Comparison of ENCODE assay signal across 26 cellular contexts in genomic region chr9:83927591-83927990, GRCh38. TPM values are rescaled to one million over a fixed set of nuclear protein-coding genes. Genes with fewer than 3 reads are reported as not detected.
DNase-seq lines count a peak whose midpoint lies in the region; ATAC-seq, FAIRE-seq and TF ChIP-seq lines count a peak whose summit lies in the region.
"Had no signal": no experiment of that assay in that cellular context is flagged by ENCODE, and none has a peak within 500 bp of the region (broad histone marks: within the 10 kb centered on the region; RNA-seq: fewer than 3 reads in every experiment).

No MANE protein-coding gene starts in this region.

- H4K91ac ChIP-seq in IMR-90 (ENCODE audit: insufficient read depth, low read depth, low read length) = no peak overlapping the region

- no peaks in the 10 kb centered on the region for H3K79me2 ChIP-seq in K562 (ENCODE audit: control insufficient read depth, insufficient read depth, low read length)

- no peak for TF ChIP-seq EP300 in K562 (IDR thresholded peaks at IDR 0.05; ENCODE audit: low read length)

- no peaks in the 10 kb centered on the region for H3K27me3 Mint-ChIP-seq in progenitor cell of endocrine pancreas
- H3K27me3 Mint-ChIP-seq: CD4-positive, CD25-positive, alpha-beta regulatory T cell had no signal

- no peak for TF ChIP-seq POLR2A in IMR-90 (IDR thresholded peaks at IDR 0.05; ENCODE audit: low read depth, low read length)
- TF ChIP-seq POLR2A in K562 (conservative IDR thresholded peaks at IDR 0.05) = no peak

- no peak overlapping the region for H3K4me2 ChIP-seq in IMR-90 (ENCODE audit: low read depth, low read length)
- no peak overlapping the region for H3K4me2 ChIP-seq in K562 (ENCODE audit: insufficient read depth, low read length)
- H3K4me2 ChIP-seq: BLaER1 had no signal

- H4K8ac ChIP-seq in IMR-90 (ENCODE audit: low read depth in 2 of 2, low read length in 2 of 2) = no peak overlapping the region

- TF ChIP-seq CTCF in IMR-90 (conservative IDR thresholded peaks at IDR 0.05; ENCODE audit: low read depth, low read length) (no peak), K562 (IDR thresholded peaks at IDR 0.05 in 2 of 3, conservative IDR thresholded peaks at IDR 0.05 in 1 of 3; ENCODE audit: insufficient read depth in 2 of 3, low read depth in 1 of 3, low read length in 3 of 3) (no peak), progenitor cell of endocrine pancreas (IDR thresholded peaks at IDR 0.05; ENCODE audit: unreplicated experiment) (no peak)

- WGBS in IMR-90 (ENCODE audit: extremely low coverage in 2 of 2, insufficient read length in 1 of 2), 2 experiments = 100% methylated on average over 1 of the region's 1 CpG
- WGBS in K562 (ENCODE audit: insufficient coverage, low coverage, missing lambda C conversion rate) = 13% methylated on average over 1 of the region's 1 CpG

- POLR2A ChIA-PET in IMR-90 (lab: Charles Lee; ENCODE audit: unreplicated experiment) = no interaction called here
- POLR2A ChIA-PET in K562 (lab: Yijun Ruan, JAX) = no interaction called here
- POLR2A ChIA-PET in HEK293T (lab: Yijun Ruan, JAX) = no interaction called here

- BruUV-seq in IMR-90 (replicated peaks; lab: Mats Ljungman, UMichigan) (no TSS peak), K562 (replicated peaks; lab: Mats Ljungman, UMichigan) (no TSS peak)

- H4K5ac ChIP-seq in IMR-90 (ENCODE audit: low read depth, low read length) = no peak overlapping the region

- H3K4me1 ChIP-seq in IMR-90 (ENCODE audit: control insufficient read depth, insufficient read depth, low read length) (no peaks in the 10 kb centered on the region), K562 (replicated peaks in 1 of 2; ENCODE audit: control insufficient read depth in 2 of 2, insufficient read depth in 2 of 2, low read length in 2 of 2) (no peaks in the 10 kb centered on the region; a peak in 1 of 5 replicates)
- H3K4me1 ChIP-seq: BE2C had no signal

- H3K9me3 ChIP-seq in IMR-90 (ENCODE audit: control insufficient read depth, insufficient read depth, low read length) (no peaks in the 10 kb centered on the region), K562 (replicated peaks; ENCODE audit: control insufficient read depth, insufficient read depth, low read depth, low read length) (no peaks in the 10 kb centered on the region)
- H3K9me3 ChIP-seq: BE2C, BLaER1 had no signal

- H3K56ac ChIP-seq in IMR-90 (ENCODE audit: extremely low read depth, insufficient read depth, low read length) = no peak overlapping the region

- H3K36me3 Mint-ChIP-seq in progenitor cell of endocrine pancreas (ENCODE audit: insufficient read depth) = no peaks in the 10 kb centered on the region
- H3K36me3 Mint-ChIP-seq: CD14-positive monocyte; CD4-positive, alpha-beta memory T cell; CD4-positive, CD25-positive, alpha-beta regulatory T cell; CD8-positive, alpha-beta memory T cell had no signal

- no peak overlapping the region for H2AK9ac ChIP-seq in IMR-90 (replicated peaks; ENCODE audit: low read depth, low read length, poor library complexity)

- no peak for FAIRE-seq in K562 (lab: Jason Lieb, UNC)
- FAIRE-seq: A204.1, GM12878, GM12892, GM18507 had no signal

- H2BK120ac ChIP-seq in IMR-90 (ENCODE audit: low read depth, low read length) = no peak overlapping the region

- ATAC-seq in IMR-90 (ENCODE audit: low read depth) = no peak
- ATAC-seq in K562 = no peak
- ATAC-seq: GM12878 had no signal

- H3K14ac ChIP-seq in IMR-90 (replicated peaks; ENCODE audit: low read depth, low read length) = no peak overlapping the region

- no peak overlapping the region for H2AFZ ChIP-seq in IMR-90 (replicated peaks; ENCODE audit: low read length, poor library complexity)
- H2AFZ ChIP-seq in K562 (ENCODE audit: low read depth, low read length) = no peak overlapping the region

- no peak overlapping the region for H2BK5ac ChIP-seq in IMR-90 (ENCODE audit: low read depth, low read length, poor library complexity, severe bottlenecking)

- H3K4me3 ChIP-seq in IMR-90 (ENCODE audit: insufficient read depth, low read depth, low read length) = no peak overlapping the region
- no peak overlapping the region for H3K4me3 ChIP-seq in K562
- H3K4me3 ChIP-seq: BLaER1, GM12878 had no signal

- H2BK20ac ChIP-seq in IMR-90 (ENCODE audit: low read depth, low read length) = no peak overlapping the region

- H3K9me1 ChIP-seq in IMR-90 (ENCODE audit: insufficient read depth, low read length) (no peaks in the 10 kb centered on the region; the same call in 1 of the 2 replicates), K562 (ENCODE audit: control insufficient read depth, insufficient read depth, low read length) (no peaks in the 10 kb centered on the region)

- H3K36me3 ChIP-seq in IMR-90 (ENCODE audit: control insufficient read depth, insufficient read depth, low read length) (no peaks in the 10 kb centered on the region), K562 (ENCODE audit: control insufficient read depth, insufficient read depth, low read length) (no peaks in the 10 kb centered on the region)
- H3K36me3 ChIP-seq: BE2C, BLaER1 had no signal

- H2AK5ac ChIP-seq in IMR-90 (ENCODE audit: low read depth, low read length) = no peak overlapping the region

- H3K27ac ChIP-seq in IMR-90 (ENCODE audit: insufficient read depth, low read length) (no peak overlapping the region), K562 (ENCODE audit: extremely low read depth, low read depth, low read length) (no peak overlapping the region)
- H3K27ac ChIP-seq: BLaER1 had no signal

- H3K9ac ChIP-seq in IMR-90 (ENCODE audit: low read depth, low read length) (no peak overlapping the region), K562 (ENCODE audit: insufficient read depth in 1 of 2, low read depth in 2 of 2, low read length in 2 of 2) (no peak overlapping the region)
- H3K9ac ChIP-seq: BLaER1 had no signal

- no peak overlapping the region for H3K18ac ChIP-seq in IMR-90 (ENCODE audit: low read depth, low read length)

- no peaks in the 10 kb centered on the region for H3K27me3 ChIP-seq in IMR-90 (ENCODE audit: control insufficient read depth, insufficient read depth, low read length)
- no peaks in the 10 kb centered on the region for H3K27me3 ChIP-seq in K562 (ENCODE audit: control insufficient read depth in 2 of 2, insufficient read depth in 2 of 2, low read length in 2 of 2)
- H3K27me3 ChIP-seq: BE2C, BLaER1 had no signal

- H3K4ac ChIP-seq in IMR-90 (ENCODE audit: low read depth, low read length) = no peak overlapping the region

- TF ChIP-seq RAD21 in IMR-90 (IDR thresholded peaks at IDR 0.05; ENCODE audit: low read length) (no peak), K562 (CRISPR knock-in tag; conservative IDR thresholded peaks at IDR 0.05 in 1 of 2, IDR thresholded peaks at IDR 0.05 in 1 of 2) (no peak)

- no peaks in the 10 kb centered on the region for H3K79me1 ChIP-seq in IMR-90 (ENCODE audit: low read depth in 1 of 2, low read length in 2 of 2)

- no peaks in the 10 kb centered on the region for H3K9me3 Mint-ChIP-seq in progenitor cell of endocrine pancreas (ENCODE audit: low read depth)
- H3K9me3 Mint-ChIP-seq: CD4-positive, alpha-beta memory T cell; CD4-positive, CD25-positive, alpha-beta regulatory T cell; CD8-positive, alpha-beta memory T cell had no signal

- H3K23ac ChIP-seq in IMR-90 (ENCODE audit: low read depth, low read length) = no peak overlapping the region

- CTCF ChIA-PET in IMR-90 (lab: Yijun Ruan, JAX) (no interaction called here), K562 (lab: Yijun Ruan, JAX; ENCODE audit: low intra/inter-chr PET ratio) (no interaction called here), HEK293T (lab: Yijun Ruan, JAX) (no interaction called here)

- H4K20me1 ChIP-seq in IMR-90 (ENCODE audit: insufficient read depth, low read length) (no peaks in the 10 kb centered on the region), K562 (replicated peaks; ENCODE audit: control insufficient read depth, insufficient read depth, low read length) (no peaks in the 10 kb centered on the region)
- H4K20me1 ChIP-seq: BLaER1 had no signal

- DNase-seq in IMR-90 (no peak), K562 (ENCODE audit: extremely low read depth in 1 of 4, low spot score in 3 of 4) (no peak), progenitor cell of endocrine pancreas (ENCODE audit: low spot score, unreplicated experiment) (no peak), HEK293T (ENCODE audit: extremely low spot score) (no peak), NCI-H1105 treated with DMSO at 0.1 percent for 48 hours (lab: John Stamatoyannopoulos, UW) (no peak)
- DNase-seq: 8988T; ACHN; BE2C; C1 segment of cervical spinal cord; CD4-positive, alpha-beta memory T cell; CD4-positive, CD25-positive, alpha-beta regulatory T cell; CD8-positive, alpha-beta memory T cell; COR-L47; DMS 273 treated with DMSO at 0.1 percent for 48 hours; DMS153; DMS53; DMS79; DND-41; EL; GDM1 had no signal

- H3K27ac Mint-ChIP-seq in progenitor cell of endocrine pancreas = peak overlapping the region; percentile 57
- H3K27ac Mint-ChIP-seq: CD14-positive monocyte; CD4-positive, alpha-beta memory T cell; CD4-positive, CD25-positive, alpha-beta regulatory T cell had no signal

- in situ Hi-C loops in IMR-90 (cut with MboI; ENCODE audit: low sequenced_read_pairs) = no loop called here
- in situ Hi-C loops in K562 (cut with MboI) = no loop called here

- H2BK15ac ChIP-seq in IMR-90 (ENCODE audit: low read depth, low read length) = no peak overlapping the region

- intact Hi-C loops in IMR-90 (cut with micrococcal nuclease) (no loop called here), K562 (cut with micrococcal nuclease) (loop anchor here (10.0 kb wide), 1 partner anchor 113 kb away; the partner anchor contains the start of gene GKAP1)

- H3K4me1 Mint-ChIP-seq in progenitor cell of endocrine pancreas (ENCODE audit: low read depth) = peaks cover 3% of the 10 kb centered on the region

- H3K4me3 Mint-ChIP-seq in progenitor cell of endocrine pancreas (ENCODE audit: low read depth) = no peak overlapping the region
- H3K4me3 Mint-ChIP-seq: CD14-positive monocyte; CD4-positive, alpha-beta memory T cell; CD8-positive, alpha-beta memory T cell had no signal

- dilution Hi-C loops in IMR-90 (cut with HindIII; ENCODE audit: low sequenced_read_pairs, unreplicated experiment) = no loop called here

RNA-seq across cellular contexts. Expression of gene KIF27, which starts 6.4 kb away (rescaled TPM):
- 1.6 and 2.2 TPM in 2 replicates for total RNA-seq in IMR-90 (2012; rRNA removed)
- polyA plus RNA-seq in IMR-90 (2012; rRNA removed) = 0.32 and 0.60 TPM in 2 replicates
- 0.03 and 0.05 TPM in 2 replicates for polyA plus RNA-seq in IMR-90 (2012; cell fraction: cytosol; rRNA removed)
- 0.11 and 0.76 TPM in 2 replicates for polyA plus RNA-seq in IMR-90 (2012; cell fraction: nucleus; rRNA removed; ENCODE audit: low replicate concordance)
- total RNA-seq in K562 (2011; cell fraction: chromatin; rRNA removed; ENCODE audit: low replicate concordance) = 1.5 and 5.2 TPM in 2 replicates
- total RNA-seq in K562 (2011; cell fraction: nucleolus; rRNA removed) = 0.67 and 0.79 TPM in 2 replicates
- total RNA-seq in K562 (2011; cell fraction: nucleoplasm; rRNA removed) = 1.7 and 3.6 TPM in 2 replicates
- total RNA-seq in K562 (2014; rRNA removed) = 0.54 and 0.90 TPM in 2 replicates
- total RNA-seq in K562 (2014; rRNA removed; fragmentation: Illumina TruSeq; extraction: Trizol) = 1.9 and 2.4 TPM in 2 replicates
- total RNA-seq in K562 (2015; rRNA removed; fragmentation: Illumina TruSeq; extraction: Trizol) = 2.0 and 2.1 TPM in 2 replicates
- 0.85 and 0.98 TPM in 2 replicates for total RNA-seq in K562 (2021)
- polyA plus RNA-seq in K562 (2011; rRNA removed) = 1.2 and 1.6 TPM in 2 replicates
- polyA plus RNA-seq in K562 (2011; cell fraction: cytosol; rRNA removed) = 0.07 and 0.34 TPM in 2 replicates
- polyA plus RNA-seq in K562 (2011; cell fraction: nucleus; rRNA removed) = 1.3 TPM in 2 replicates
- 0.66 and 1.1 TPM in 2 replicates for polyA plus RNA-seq in K562 (2012)
- 0.53 and 1.1 TPM in 2 replicates for polyA plus RNA-seq in K562 (2014; fragmentation: Illumina TruSeq; extraction: Trizol)
- polyA plus RNA-seq in K562 (2014; fragmentation: Nextera tagmentation; extraction: Ambion mirVana) = under 1 TPM; 0.32 to 0.50 TPM
- 0.31 and 0.85 TPM in 2 replicates for polyA plus RNA-seq in K562 (2014; rRNA removed)
- 3.6 and 5.1 TPM in 2 replicates for polyA minus RNA-seq in K562 (2011; rRNA and poly(A)+ RNA removed)
- polyA minus RNA-seq in K562 (2011; cell fraction: cytosol; rRNA and poly(A)+ RNA removed) = 0.46 and 1.2 TPM in 2 replicates
- 2.3 and 3.8 TPM in 2 replicates for polyA minus RNA-seq in K562 (2011; cell fraction: nucleus; rRNA and poly(A)+ RNA removed)
- total RNA-seq in progenitor cell of endocrine pancreas = 22.5 and 24.6 TPM in 2 replicates

RNA-seq across cellular contexts. Expression of gene HNRNPK, which starts 52.4 kb away (rescaled TPM):
- total RNA-seq in IMR-90 (2012; rRNA removed) = 422 and 601 TPM in 2 replicates
- 419 and 458 TPM in 2 replicates for polyA plus RNA-seq in IMR-90 (2012; rRNA removed)
- polyA plus RNA-seq in IMR-90 (2012; cell fraction: cytosol; rRNA removed) = 149 and 205 TPM in 2 replicates
- polyA plus RNA-seq in IMR-90 (2012; cell fraction: nucleus; rRNA removed; ENCODE audit: low replicate concordance) = 124 and 330 TPM in 2 replicates
- total RNA-seq in K562 (2011; cell fraction: chromatin; rRNA removed; ENCODE audit: low replicate concordance) = 356 and 598 TPM in 2 replicates
- 228 and 233 TPM in 2 replicates for total RNA-seq in K562 (2011; cell fraction: nucleolus; rRNA removed)
- 308 and 408 TPM in 2 replicates for total RNA-seq in K562 (2011; cell fraction: nucleoplasm; rRNA removed)
- total RNA-seq in K562 (2014; rRNA removed) = 618 and 644 TPM in 2 replicates
- 459 and 532 TPM in 2 replicates for total RNA-seq in K562 (2014; rRNA removed; fragmentation: Illumina TruSeq; extraction: Trizol)
- total RNA-seq in K562 (2015; rRNA removed; fragmentation: Illumina TruSeq; extraction: Trizol) = 625 and 667 TPM in 2 replicates
- 505 and 531 TPM in 2 replicates for total RNA-seq in K562 (2021)
- 462 and 670 TPM in 2 replicates for polyA plus RNA-seq in K562 (2011; rRNA removed)
- polyA plus RNA-seq in K562 (2011; cell fraction: cytosol; rRNA removed) = 427 and 490 TPM in 2 replicates
- 679 and 733 TPM in 2 replicates for polyA plus RNA-seq in K562 (2011; cell fraction: nucleus; rRNA removed)
- polyA plus RNA-seq in K562 (2012) = 428 and 630 TPM in 2 replicates
- 718 and 883 TPM in 2 replicates for polyA plus RNA-seq in K562 (2014; fragmentation: Illumina TruSeq; extraction: Trizol)
- 100 to 1,000 TPM; 224 to 434 TPM for polyA plus RNA-seq in K562 (2014; fragmentation: Nextera tagmentation; extraction: Ambion mirVana)
- polyA plus RNA-seq in K562 (2014; rRNA removed) = 740 and 789 TPM in 2 replicates
- 665 and 715 TPM in 2 replicates for polyA minus RNA-seq in K562 (2011; rRNA and poly(A)+ RNA removed)
- 333 and 409 TPM in 2 replicates for polyA minus RNA-seq in K562 (2011; cell fraction: cytosol; rRNA and poly(A)+ RNA removed)
- 447 and 633 TPM in 2 replicates for polyA minus RNA-seq in K562 (2011; cell fraction: nucleus; rRNA and poly(A)+ RNA removed)
- total RNA-seq in progenitor cell of endocrine pancreas = 716 and 720 TPM in 2 replicates

RNA-seq across cellular contexts. Expression of gene RMI1, which starts 53.0 kb away (rescaled TPM):
- 6.8 and 12.8 TPM in 2 replicates for total RNA-seq in IMR-90 (2012; rRNA removed)
- 2.7 and 4.4 TPM in 2 replicates for polyA plus RNA-seq in IMR-90 (2012; rRNA removed)
- 0.38 and 0.65 TPM in 2 replicates for polyA plus RNA-seq in IMR-90 (2012; cell fraction: cytosol; rRNA removed)
- 0.11 and 1.7 TPM in 2 replicates for polyA plus RNA-seq in IMR-90 (2012; cell fraction: nucleus; rRNA removed; ENCODE audit: low replicate concordance)
- total RNA-seq in K562 (2011; cell fraction: chromatin; rRNA removed; ENCODE audit: low replicate concordance) = 1.7 and 14.3 TPM in 2 replicates
- total RNA-seq in K562 (2011; cell fraction: nucleolus; rRNA removed) = 1.2 and 2.0 TPM in 2 replicates
- 3.2 and 4.4 TPM in 2 replicates for total RNA-seq in K562 (2011; cell fraction: nucleoplasm; rRNA removed)
- 3.0 and 3.2 TPM in 2 replicates for total RNA-seq in K562 (2014; rRNA removed)
- 16.7 and 19.3 TPM in 2 replicates for total RNA-seq in K562 (2014; rRNA removed; fragmentation: Illumina TruSeq; extraction: Trizol)
- total RNA-seq in K562 (2015; rRNA removed; fragmentation: Illumina TruSeq; extraction: Trizol) = 14.2 and 16.3 TPM in 2 replicates
- 14.6 and 15.7 TPM in 2 replicates for total RNA-seq in K562 (2021)
- polyA plus RNA-seq in K562 (2011; rRNA removed) = 3.0 and 4.7 TPM in 2 replicates
- 0.66 and 2.2 TPM in 2 replicates for polyA plus RNA-seq in K562 (2011; cell fraction: cytosol; rRNA removed)
- 1.6 and 2.4 TPM in 2 replicates for polyA plus RNA-seq in K562 (2011; cell fraction: nucleus; rRNA removed)
- polyA plus RNA-seq in K562 (2012) = 7.4 and 8.8 TPM in 2 replicates
- 17.4 and 17.5 TPM in 2 replicates for polyA plus RNA-seq in K562 (2014; fragmentation: Illumina TruSeq; extraction: Trizol)
- polyA plus RNA-seq in K562 (2014; fragmentation: Nextera tagmentation; extraction: Ambion mirVana) = 10 to 100 TPM in 1 of 2 experiments, 1 to 10 TPM in 1; 7.7 to 10.6 TPM
- polyA plus RNA-seq in K562 (2014; rRNA removed) = 6.0 and 6.9 TPM in 2 replicates
- 12.6 and 15.3 TPM in 2 replicates for polyA minus RNA-seq in K562 (2011; rRNA and poly(A)+ RNA removed)
- 6.6 and 9.7 TPM in 2 replicates for polyA minus RNA-seq in K562 (2011; cell fraction: cytosol; rRNA and poly(A)+ RNA removed)
- 1.5 and 2.4 TPM in 2 replicates for polyA minus RNA-seq in K562 (2011; cell fraction: nucleus; rRNA and poly(A)+ RNA removed)
- 17.0 and 19.0 TPM in 2 replicates for total RNA-seq in progenitor cell of endocrine pancreas
